ENCODE assay signal across 1 cellular context in genomic region chr9:35603986-35604577, GRCh38.
TF ChIP-seq lines count a peak whose summit lies in the region.

No MANE protein-coding gene starts in this region.

TF ChIP-seq in HepG2, 621 proteins besides CTCF, POLR2A, EP300 and RAD21 (continued from another document and continues in another):
- TF ChIP-seq ZNF275 (CRISPR knock-in tag; IDR thresholded peaks at IDR 0.05; ENCODE audit: borderline replicate concordance) (peak; percentile 83; the same call in 1 of the 2 replicates), PBX2 (CRISPR knock-in tag; IDR thresholded peaks at IDR 0.05) (no peak), ZNF124 (CRISPR knock-in tag; IDR thresholded peaks at IDR 0.05) (peak; percentile 69; the same call in 1 of the 2 replicates), CEBPZ (IDR thresholded peaks at IDR 0.05; ENCODE audit: low read length) (no peak), ZSCAN9 (CRISPR knock-in tag; IDR thresholded peaks at IDR 0.05; ENCODE audit: borderline replicate concordance) (peak; percentile 80), HDAC1 (CRISPR knock-in tag; IDR thresholded peaks at IDR 0.05) (peak; percentile 86), SALL1 (CRISPR knock-in tag; IDR thresholded peaks at IDR 0.05) (peak; percentile 67), ZNF335 (CRISPR knock-in tag; IDR thresholded peaks at IDR 0.05) (peak; percentile 71), YEATS2 (CRISPR knock-in tag; IDR thresholded peaks at IDR 0.05; ENCODE audit: borderline replicate concordance) (peak; percentile 84; the same call in 1 of the 2 replicates), SKIL (CRISPR knock-in tag; IDR thresholded peaks at IDR 0.05; ENCODE audit: borderline replicate concordance) (peak; percentile 15; the same call in 1 of the 2 replicates), ZFYVE20 (CRISPR knock-in tag; IDR thresholded peaks at IDR 0.05; ENCODE audit: borderline replicate concordance, low read depth) (no peak), KMT2A (CRISPR knock-in tag; IDR thresholded peaks at IDR 0.05) (peak; percentile 92), CBX5 (CRISPR knock-in tag; IDR thresholded peaks at IDR 0.05; ENCODE audit: borderline replicate concordance) (peak; percentile 57; the same call in 1 of the 2 replicates), ZNF609 (CRISPR knock-in tag; IDR thresholded peaks at IDR 0.05; ENCODE audit: borderline replicate concordance) (0 out of 2 replicates have a peak, but pooled peaks have one; percentile 62), ZNF337 (CRISPR knock-in tag; IDR thresholded peaks at IDR 0.05; ENCODE audit: borderline replicate concordance, low read depth) (no peak), ZBTB7B (CRISPR knock-in tag; IDR thresholded peaks at IDR 0.05) (peak; percentile 64; the same call in 1 of the 2 replicates), CSRNP1 (CRISPR knock-in tag; IDR thresholded peaks at IDR 0.05) (peak; percentile 87; the same call in 1 of the 2 replicates), ZNF546 (CRISPR knock-in tag; conservative IDR thresholded peaks at IDR 0.05) (0 out of 2 replicates have a peak, but pooled peaks have one; percentile 9), FOXP4 (CRISPR knock-in tag; IDR thresholded peaks at IDR 0.05) (peak; percentile 40; the same call in 1 of the 2 replicates), ZNF788 (CRISPR knock-in tag; IDR thresholded peaks at IDR 0.05; ENCODE audit: borderline replicate concordance) (no peak), HCFC1 (IDR thresholded peaks at IDR 0.05; ENCODE audit: low read depth, low read length) (peak; percentile 44; the same call in 1 of the 2 replicates), CAMTA2 (CRISPR knock-in tag; IDR thresholded peaks at IDR 0.05; ENCODE audit: borderline replicate concordance) (peak; percentile 49; the same call in 1 of the 2 replicates), ZNF737 (CRISPR knock-in tag; IDR thresholded peaks at IDR 0.05; ENCODE audit: borderline replicate concordance) (no peak), ZBTB49 (CRISPR knock-in tag; IDR thresholded peaks at IDR 0.05; ENCODE audit: borderline replicate concordance) (no peak), REPIN1 (CRISPR knock-in tag; IDR thresholded peaks at IDR 0.05; ENCODE audit: borderline replicate concordance, low read depth) (peak; percentile 97; the same call in 1 of the 2 replicates), ZNF550 (CRISPR knock-in tag; IDR thresholded peaks at IDR 0.05; ENCODE audit: borderline replicate concordance) (no peak), GTF3A (CRISPR knock-in tag; conservative IDR thresholded peaks at IDR 0.05) (0 out of 2 replicates have a peak, but pooled peaks have one; percentile 45), SMARCC2 (IDR thresholded peaks at IDR 0.05) (no peak), ZNF264 (CRISPR knock-in tag; IDR thresholded peaks at IDR 0.05) (peak; percentile 62; the same call in 1 of the 2 replicates)
